Comparison of ENCODE assay signal across 8 cellular contexts in the genomic region with DNA sequence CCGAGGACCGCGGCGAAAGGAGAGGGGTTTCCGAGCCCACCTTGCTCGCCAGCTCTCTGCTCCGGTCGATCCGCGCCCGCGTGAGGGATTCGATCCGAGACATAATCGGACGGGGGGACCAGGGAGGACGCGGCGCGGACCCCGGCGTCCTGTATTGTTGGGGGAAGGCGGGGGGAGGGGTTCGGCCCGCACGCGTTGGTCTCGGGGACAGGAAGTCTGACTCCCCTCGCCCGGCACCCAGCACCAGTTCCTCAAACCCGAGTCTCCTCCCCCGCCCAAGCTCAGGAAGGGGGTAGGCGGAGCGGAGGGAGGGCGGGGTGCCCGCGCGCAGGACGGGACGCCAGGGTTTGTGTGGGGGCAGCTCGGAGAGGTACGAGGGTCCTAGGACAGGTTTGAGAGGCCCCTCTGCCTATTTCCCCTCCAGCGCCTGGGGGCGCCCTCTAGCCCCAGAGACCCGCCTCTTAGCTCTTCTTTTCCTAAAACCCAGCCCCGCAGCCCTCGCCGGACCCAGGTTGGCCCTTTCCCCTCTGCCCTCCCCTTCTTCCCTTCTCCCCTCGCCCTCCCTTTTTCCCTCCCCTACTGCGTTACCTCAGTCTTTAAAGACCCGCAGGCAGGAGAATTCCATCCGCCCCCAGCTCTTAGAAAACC. TPM values are rescaled to one million over a fixed set of nuclear protein-coding genes. Genes with fewer than 3 reads are reported as not detected.
DNase-seq lines count a peak whose midpoint lies in the region; ATAC-seq and TF ChIP-seq lines count a peak whose summit lies in the region.

TSS of gene ARHGEF2 (minus strand) at position 223 of the 648 bp plus-strand sequence. CDS start at position 103, 120 bp downstream.

- H3K4me3 Mint-ChIP-seq in activated T-helper 2 cell treated with anti-CD3 and anti-CD28 coated beads, Interferon-gamma antibody, Interleukin-2, Interleukin-4, amounts not matched to agents 10 μg/mL and 5 μg/mL and 100 μg/mL, durations not matched to agents 14 hours and 24 hours and 36 hours (ENCODE audit: low read depth): peak within 1 kb of the TSS; percentile 95
- peak within 1 kb of the TSS; percentile 98 for H3K4me3 Mint-ChIP-seq in neural crest cell
- H3K4me3 Mint-ChIP-seq in stimulated activated naive CD8-positive, alpha-beta T cell treated with anti-CD3 and anti-CD28 coated beads, Interleukin-15, amount 100 ng/mL, for 72 hours: peak within 1 kb of the TSS; percentile 77 to 86

- H3K27me3 ChIP-seq in HUES48 (ENCODE audit: control insufficient read depth, insufficient read depth, low read length): no peaks in the 10 kb centered on the region

- H3K9me3 Mint-ChIP-seq in activated T-helper 2 cell treated with anti-CD3 and anti-CD28 coated beads, Interferon-gamma antibody, Interleukin-2, Interleukin-4, amounts not matched to agents 10 μg/mL and 5 μg/mL and 100 μg/mL, durations not matched to agents 14 hours and 24 hours and 36 hours: no peaks in the 10 kb centered on the region
- H3K9me3 Mint-ChIP-seq in neural crest cell: no peaks in the 10 kb centered on the region
- no peaks in the 10 kb centered on the region for H3K9me3 Mint-ChIP-seq in stimulated activated naive CD8-positive, alpha-beta T cell treated with anti-CD3 and anti-CD28 coated beads, Interleukin-15, amount 100 ng/mL, for 72 hours

- H3K27ac Mint-ChIP-seq in activated T-helper 2 cell treated with anti-CD3 and anti-CD28 coated beads, Interferon-gamma antibody, Interleukin-2, Interleukin-4, amounts not matched to agents 10 μg/mL and 5 μg/mL and 100 μg/mL, durations not matched to agents 14 hours and 24 hours and 36 hours: peak within 1 kb of the TSS; percentile 95
- peak within 1 kb of the TSS; percentile 98 for H3K27ac Mint-ChIP-seq in neural crest cell (ENCODE audit: unreplicated experiment)
- H3K27ac Mint-ChIP-seq in stimulated activated naive CD8-positive, alpha-beta T cell treated with anti-CD3 and anti-CD28 coated beads, Interleukin-15, amount 100 ng/mL, for 72 hours: peak within 1 kb of the TSS; percentile 93 to 97

- no peaks in the 10 kb centered on the region for H3K27me3 Mint-ChIP-seq in activated T-helper 2 cell treated with anti-CD3 and anti-CD28 coated beads, Interferon-gamma antibody, Interleukin-2, Interleukin-4, amounts not matched to agents 10 μg/mL and 5 μg/mL and 100 μg/mL, durations not matched to agents 14 hours and 24 hours and 36 hours (ENCODE audit: low read depth)
- H3K27me3 Mint-ChIP-seq in neural crest cell (ENCODE audit: low read depth): no peaks in the 10 kb centered on the region
- H3K27me3 Mint-ChIP-seq in stimulated activated naive CD8-positive, alpha-beta T cell treated with anti-CD3 and anti-CD28 coated beads, Interleukin-15, amount 100 ng/mL, for 72 hours: no peaks in the 10 kb centered on the region

- H3K9me3 ChIP-seq in HUES48 (ENCODE audit: control insufficient read depth, insufficient read depth, low read length): no peaks in the 10 kb centered on the region

- H3K4me1 ChIP-seq in HUES48 (ENCODE audit: control insufficient read depth, insufficient read depth, low read length): peaks cover 60% of the 10 kb centered on the region

- H3K4me1 Mint-ChIP-seq in activated T-helper 2 cell treated with anti-CD3 and anti-CD28 coated beads, Interferon-gamma antibody, Interleukin-2, Interleukin-4, amounts not matched to agents 10 μg/mL and 5 μg/mL and 100 μg/mL, durations not matched to agents 14 hours and 24 hours and 36 hours (ENCODE audit: low read depth): peaks cover 55% of the 10 kb centered on the region
- peaks cover 80% of the 10 kb centered on the region for H3K4me1 Mint-ChIP-seq in neural crest cell
- H3K4me1 Mint-ChIP-seq in stimulated activated naive CD8-positive, alpha-beta T cell treated with anti-CD3 and anti-CD28 coated beads, Interleukin-15, amount 100 ng/mL, for 72 hours: peaks cover 75% of the 10 kb centered on the region

- H3K36me3 ChIP-seq in HUES48 (ENCODE audit: control insufficient read depth, insufficient read depth, low read length): 0 out of 2 replicates have a peak, but pooled peaks cover 4% of the 10 kb centered on the region

- DNase-seq in AG09319 (ENCODE audit: extremely low read depth, low read depth) (no peak), RWPE1 (ENCODE audit: low spot score) (peak; percentile 75), fibroblast of villous mesenchyme (ENCODE audit: low read depth) (peak; percentile 75), neural crest cell (ENCODE audit: low read depth, low spot score) (peak; percentile 55)
- DNase-seq in activated T-helper 2 cell treated with anti-CD3 and anti-CD28 coated beads, Interferon-gamma antibody, Interleukin-2, Interleukin-4, amounts not matched to agents 10 μg/mL and 5 μg/mL and 100 μg/mL, durations not matched to agents 14 hours and 24 hours and 36 hours (ENCODE audit: low spot score): peak; percentile 71
- peak; percentile 82 to 88 for DNase-seq in stimulated activated naive CD8-positive, alpha-beta T cell treated with anti-CD3 and anti-CD28 coated beads, Interleukin-15, amount 100 ng/mL, for 72 hours

- peak within 1 kb of the TSS; percentile 85 for H3K4me3 ChIP-seq in HUES48 (ENCODE audit: low read depth, low read length)
- peak within 1 kb of the TSS; percentile 89 for H3K4me3 ChIP-seq in fibroblast of villous mesenchyme (ENCODE audit: low read depth, low read length)

- intact Hi-C loops in activated T-helper 2 cell treated with anti-CD3 and anti-CD28 coated beads, Interferon-gamma antibody, Interleukin-2, Interleukin-4, amounts not matched to agents 10 μg/mL and 5 μg/mL and 100 μg/mL, durations not matched to agents 14 hours and 24 hours and 36 hours (cut with micrococcal nuclease): loop anchor here (10.0 kb wide), 1 partner anchor 216 kb away; the partner anchor contains the start of gene SLC25A44

- CTCF ChIA-PET in RWPE1 (lab: Yijun Ruan, JAX): interaction anchor here (0.6 to 1.4 kb wide), 7 partner anchors 9 to 88 kb away, joined by 3 to 7 read pairs (median 3); no protein-coding TSS in a partner anchor

- H3K9ac ChIP-seq in HUES48 (ENCODE audit: low read depth, low read length): peak within 1 kb of the TSS; percentile 91

- TF ChIP-seq CTCF in AG09319 (IDR thresholded peaks at IDR 0.05; ENCODE audit: low read depth, low read length) (peak; percentile 27), RWPE1 (conservative IDR thresholded peaks at IDR 0.05; ENCODE audit: low read depth) (no peak), fibroblast of villous mesenchyme (IDR thresholded peaks at IDR 0.05; ENCODE audit: insufficient read depth, low read depth, low read length) (peak; percentile 15), neural crest cell (conservative IDR thresholded peaks at IDR 0.05) (peak; percentile 50)

- ATAC-seq in GM18909 (IDR thresholded peaks at IDR 0.05; ENCODE audit: poor library complexity, unreplicated experiment): peak; percentile 52
- ATAC-seq in stimulated activated naive CD8-positive, alpha-beta T cell treated with anti-CD3 and anti-CD28 coated beads, Interleukin-15, amount 100 ng/mL, for 72 hours: peak; percentile 75

- POLR2A ChIA-PET in RWPE1 (lab: Yijun Ruan, JAX; ENCODE audit: low non-redundant PET): interaction anchor here (0.6 kb wide), 1 partner anchor 30 kb away, joined by 5 read pairs; no protein-coding TSS in a partner anchor

- peaks cover 57% of the 10 kb centered on the region for H3K36me3 Mint-ChIP-seq in activated T-helper 2 cell treated with anti-CD3 and anti-CD28 coated beads, Interferon-gamma antibody, Interleukin-2, Interleukin-4, amounts not matched to agents 10 μg/mL and 5 μg/mL and 100 μg/mL, durations not matched to agents 14 hours and 24 hours and 36 hours (ENCODE audit: low read depth)
- no peaks in the 10 kb centered on the region for H3K36me3 Mint-ChIP-seq in neural crest cell (ENCODE audit: low read depth)

- peak within 1 kb of the TSS; percentile 92 for H3K27ac ChIP-seq in HUES48 (ENCODE audit: low read depth, low read length)
- H3K27ac ChIP-seq in RWPE1: peak within 1 kb of the TSS; percentile 96

RNA-seq across cellular contexts. Expression of gene ARHGEF2, which starts in this region (rescaled TPM):
- total RNA-seq in activated T-helper 2 cell treated with anti-CD3 and anti-CD28 coated beads, Interferon-gamma antibody, Interleukin-2, Interleukin-4, amounts not matched to agents 10 μg/mL and 5 μg/mL and 100 μg/mL, durations not matched to agents 14 hours and 24 hours and 36 hours: 211 and 216 TPM in 2 replicates
- total RNA-seq in fibroblast of villous mesenchyme (137 and 146 TPM in 2 replicates), neural crest cell (97.6 and 101 TPM in 2 replicates)
